Comparison of ENCODE assay signal across 8 cellular contexts in genomic region chr2:150486539-150487484, GRCh38. TPM values are rescaled to one million over a fixed set of nuclear protein-coding genes. Genes with fewer than 3 reads are reported as not detected.
DNase-seq lines count a peak whose midpoint lies in the region; ATAC-seq, FAIRE-seq and TF ChIP-seq lines count a peak whose summit lies in the region.

No MANE protein-coding gene starts in this region.

- intact Hi-C loops in activated CD4-positive, alpha-beta T cell treated with anti-CD3 and anti-CD28 coated beads, Interleukin-2, amount 10 ng/mL, durations not matched to agents 24 days and 14 days (cut with micrococcal nuclease) = loop anchor here (1.0 kb wide), 1 partner anchor 890 kb away; no protein-coding TSS in a partner anchor
- intact Hi-C loops in CD4-positive, alpha-beta memory T cell (cut with micrococcal nuclease) = loop anchor here (2.0 kb wide), 1 partner anchor 890 kb away; no protein-coding TSS in a partner anchor

- H3K9me3 Mint-ChIP-seq in activated CD4-positive, alpha-beta T cell treated with anti-CD3 and anti-CD28 coated beads, Interleukin-2, amount 10 ng/mL, durations not matched to agents 24 days and 14 days = no peaks in the 10 kb centered on the region
- H3K9me3 Mint-ChIP-seq in CD4-positive, alpha-beta memory T cell = peaks cover 0 to 2% (median 0%) of the 10 kb centered on the region in 8 donors

- no peaks in the 10 kb centered on the region for H3K9me3 ChIP-seq in SJSA1 (replicated peaks)
- no peaks in the 10 kb centered on the region for H3K9me3 ChIP-seq in CD4-positive, alpha-beta memory T cell (ENCODE audit: control insufficient read depth in 1 of 2, low read length in 2 of 2)

- POLR2A ChIA-PET in CD4-positive, alpha-beta memory T cell (lab: Charles Lee; ENCODE audit: partially characterized antibody) = no interaction called here

- no peak for DNase-seq in activated CD4-positive, alpha-beta T cell treated with anti-CD3 and anti-CD28 coated beads, Interleukin-2, amount 10 ng/mL, durations not matched to agents 24 days and 14 days
- no peak for DNase-seq in activated CD4-positive, alpha-beta T cell treated with anti-CD3 and anti-CD28 coated beads for 1 hour
- DNase-seq in SJSA1 (ENCODE audit: low read depth in 1 of 2, low spot score in 2 of 2) (peak in 1 of 2 experiments; percentile 68), fibroblast of peridontal ligament (ENCODE audit: extremely low read depth) (peak; percentile 62), omental fat pad (ENCODE audit: low spot score) (no peak), RCC 7860 (ENCODE audit: low spot score) (no peak)
- no peak for DNase-seq in CD4-positive, alpha-beta memory T cell

- CTCF ChIA-PET in CD4-positive, alpha-beta memory T cell (lab: Charles Lee; ENCODE audit: partially characterized antibody) = no interaction called here

- no peak for FAIRE-seq in RCC 7860 (lab: Jason Lieb, UNC)

- no peak overlapping the region for H3K27ac Mint-ChIP-seq in activated CD4-positive, alpha-beta T cell treated with anti-CD3 and anti-CD28 coated beads, Interleukin-2, amount 10 ng/mL, durations not matched to agents 24 days and 14 days
- no peak overlapping the region for H3K27ac Mint-ChIP-seq in CD4-positive, alpha-beta memory T cell

- H3K4me1 ChIP-seq in SJSA1 (replicated peaks) = peaks cover 37% of the 10 kb centered on the region
- no peaks in the 10 kb centered on the region for H3K4me1 ChIP-seq in CD4-positive, alpha-beta memory T cell (ENCODE audit: insufficient read depth, low read length)

- no peaks in the 10 kb centered on the region; the same call in 1 of the 2 replicates for H3K27me3 ChIP-seq in SJSA1 (replicated peaks)
- peaks cover 5% of the 10 kb centered on the region for H3K27me3 ChIP-seq in CD4-positive, alpha-beta memory T cell (ENCODE audit: insufficient read depth, low read length)

- peak overlapping the region; percentile 63 for H3K4me3 Mint-ChIP-seq in activated CD4-positive, alpha-beta T cell treated with anti-CD3 and anti-CD28 coated beads, Interleukin-2, amount 10 ng/mL, durations not matched to agents 24 days and 14 days
- peak overlapping the region in 4 of 8 donors; percentile 8 to 39 (median 21) for H3K4me3 Mint-ChIP-seq in CD4-positive, alpha-beta memory T cell

- no peak for TF ChIP-seq CTCF in omental fat pad (IDR thresholded peaks at IDR 0.05)

- H3K27ac ChIP-seq in SJSA1 = peak overlapping the region; percentile 91
- no peak overlapping the region for H3K27ac ChIP-seq in CD4-positive, alpha-beta memory T cell (ENCODE audit: low read depth, low read length)

- H3K4me1 Mint-ChIP-seq in activated CD4-positive, alpha-beta T cell treated with anti-CD3 and anti-CD28 coated beads, Interleukin-2, amount 10 ng/mL, durations not matched to agents 24 days and 14 days = peaks cover 11% of the 10 kb centered on the region
- H3K4me1 Mint-ChIP-seq in CD4-positive, alpha-beta memory T cell = peaks cover 4 to 21% (median 8%) of the 10 kb centered on the region in 4 donors

- H3K36me3 ChIP-seq in SJSA1 = peaks cover 51% of the 10 kb centered on the region
- H3K36me3 ChIP-seq in CD4-positive, alpha-beta memory T cell (ENCODE audit: insufficient read depth, low read length) = no peaks in the 10 kb centered on the region

- H3K36me3 Mint-ChIP-seq in activated CD4-positive, alpha-beta T cell treated with anti-CD3 and anti-CD28 coated beads, Interleukin-2, amount 10 ng/mL, durations not matched to agents 24 days and 14 days (ENCODE audit: low read depth) = no peaks in the 10 kb centered on the region
- no peaks in the 10 kb centered on the region for H3K36me3 Mint-ChIP-seq in CD4-positive, alpha-beta memory T cell

- peaks cover 54% of the 10 kb centered on the region for H3K27me3 Mint-ChIP-seq in activated CD4-positive, alpha-beta T cell treated with anti-CD3 and anti-CD28 coated beads, Interleukin-2, amount 10 ng/mL, durations not matched to agents 24 days and 14 days
- H3K27me3 Mint-ChIP-seq in CD4-positive, alpha-beta memory T cell = peaks cover 28 to 45% of the 10 kb centered on the region in 2 donors

- ATAC-seq in omental fat pad (ENCODE audit: low FRiP score) (peak; percentile 15), GM21381 (IDR thresholded peaks at IDR 0.05; ENCODE audit: unreplicated experiment) (no peak)

- H3K4me3 ChIP-seq in SJSA1 = peak overlapping the region; percentile 88
- no peak overlapping the region for H3K4me3 ChIP-seq in CD4-positive, alpha-beta memory T cell (ENCODE audit: low read length in 2 of 2)

RNA-seq across cellular contexts. Expression of gene RND3, which starts 0.7 kb away (rescaled TPM):
- total RNA-seq in activated CD4-positive, alpha-beta T cell treated with anti-CD3 and anti-CD28 coated beads, Interleukin-2, amount 10 ng/mL, durations not matched to agents 24 days and 14 days = not detected in 2 replicates
- 170 and 178 TPM in 2 replicates for total RNA-seq in SJSA1 (2014; rRNA removed; shearing (Covaris generic))
- 100 to 1,000 TPM in 2 of 4 donors, 10 to 100 TPM in 2; 41.3 to 214 (median 103) TPM for total RNA-seq in omental fat pad
- not detected for total RNA-seq in CD4-positive, alpha-beta memory T cell
- polyA plus RNA-seq in CD4-positive, alpha-beta memory T cell = not detected

Comparison
In these comparisons a context has a peak if more than half of its experiments do, and no peak if none do; other contexts are left out.
1. RNA of gene RND3, which starts 0.7 kb away (total RNA-seq): 170 to 178 TPM in SJSA1 and 41.3 to 214 TPM in omental fat pad; not detected in CD4-positive, alpha-beta memory T cell and not detected in activated CD4-positive, alpha-beta T cell treated with anti-CD3 and anti-CD28 coated beads, Interleukin-2, amount 10 ng/mL, durations not matched to agents 24 days and 14 days; every median in the first group is over 10 times any median in the second.